ENCODE assay signal across 8 cellular contexts in genomic region chr20:33653218-33653899, GRCh38. TPM values are rescaled to one million over a fixed set of nuclear protein-coding genes. Genes with fewer than 3 reads are reported as not detected.
DNase-seq lines count a peak whose midpoint lies in the region; ATAC-seq and TF ChIP-seq lines count a peak whose summit lies in the region.

No MANE protein-coding gene starts in this region.

- H3K4me1 ChIP-seq in neuronal stem cell (ENCODE audit: control insufficient read depth in 2 of 2, insufficient read depth in 1 of 2, low read depth in 1 of 2, low read length in 2 of 2) = peaks cover 0 to 5% of the 10 kb centered on the region in 2 donors

- H3K27ac ChIP-seq in neuronal stem cell (replicated peaks; ENCODE audit: low read length) = no peak overlapping the region

- peak overlapping the region; percentile 5 to 7 for H3K4me3 ChIP-seq in foreskin fibroblast (ENCODE audit: low read depth in 1 of 2, low read length in 2 of 2)
- no peak overlapping the region for H3K4me3 ChIP-seq in neuronal stem cell (ENCODE audit: low read length in 2 of 2)

- no peak overlapping the region for H2BK5ac ChIP-seq in neuronal stem cell (ENCODE audit: low read length)

- peak overlapping the region; percentile 48 for H3K18ac ChIP-seq in neuronal stem cell (ENCODE audit: low read length)

- peak overlapping the region; percentile 14 for H2BK120ac ChIP-seq in neuronal stem cell (ENCODE audit: low read depth, low read length)

- no peak overlapping the region for H2BK12ac ChIP-seq in neuronal stem cell (ENCODE audit: low read length)

- no peak overlapping the region for H2BK15ac ChIP-seq in neuronal stem cell (ENCODE audit: low read length)

- peaks cover 6 to 10% of the 10 kb centered on the region in 2 donors for H3K36me3 ChIP-seq in neuronal stem cell (replicated peaks in 1 of 2; ENCODE audit: control insufficient read depth in 2 of 2, insufficient read depth in 2 of 2, low read length in 2 of 2)

- in situ Hi-C loops in Caki2 (cut with HindIII; ENCODE audit: low pct_unique_long_range_greater_than_20kb, low sequenced_read_pairs) = no loop called here

- peak overlapping the region; percentile 54 for H2AFZ ChIP-seq in neuronal stem cell (ENCODE audit: low read length)

- no peaks in the 10 kb centered on the region for H3K9me3 ChIP-seq in neuronal stem cell (replicated peaks in 1 of 2; ENCODE audit: control insufficient read depth in 2 of 2, insufficient read depth in 1 of 2, low read depth in 1 of 2, low read length in 2 of 2)

- no peak overlapping the region for H3K14ac ChIP-seq in neuronal stem cell (ENCODE audit: low read length)

- no peak overlapping the region for H2AK5ac ChIP-seq in neuronal stem cell (ENCODE audit: low read depth, low read length)

- WGBS in neuronal stem cell (ENCODE audit: extremely low coverage in 2 of 2, insufficient read length in 2 of 2, insufficient replicate concordance in 1 of 2), 2 donors = no CpG with 5 or more reads among the region's 16 CpGs

- DNase-seq in Caki2 (ENCODE audit: low read depth) (peak; percentile 73), NCI-H69 (lab: John Stamatoyannopoulos, UW) (peak; percentile 85), foreskin fibroblast (peak; percentile 61 to 87), neuronal stem cell (ENCODE audit: low spot score) (peak; percentile 53)
- peak; percentile 53 to 62 for DNase-seq in activated T-cell treated with anti-CD3 and anti-CD28 coated beads, Interleukin-2, amount 50 U/mL, for 48 hours

- no peak overlapping the region for H4K8ac ChIP-seq in neuronal stem cell (ENCODE audit: low read depth, low read length)

- peaks cover 3% of the 10 kb centered on the region for H3K79me1 ChIP-seq in neuronal stem cell (ENCODE audit: low read depth, low read length)

- H3K9ac ChIP-seq in neuronal stem cell (ENCODE audit: low read depth, low read length, poor library complexity) = no peak overlapping the region

- no peak overlapping the region for H3K4me2 ChIP-seq in neuronal stem cell (ENCODE audit: insufficient read depth, low read length, poor library complexity, severe bottlenecking)

- ATAC-seq in HG02678 (IDR thresholded peaks at IDR 0.05; ENCODE audit: unreplicated experiment) (peak; percentile 46), GM18868 (IDR thresholded peaks at IDR 0.05; ENCODE audit: unreplicated experiment) (no peak), HG03342 (IDR thresholded peaks at IDR 0.05; ENCODE audit: unreplicated experiment) (no peak)

- no peak overlapping the region for H4K91ac ChIP-seq in neuronal stem cell (ENCODE audit: low read depth, low read length, poor library complexity)

- H3K23ac ChIP-seq in neuronal stem cell (ENCODE audit: low read depth, low read length, poor library complexity) = peak overlapping the region; percentile 11

- no peaks in the 10 kb centered on the region for H3K27me3 ChIP-seq in neuronal stem cell (ENCODE audit: control insufficient read depth in 3 of 3, insufficient read depth in 3 of 3, low read depth in 1 of 3, low read length in 3 of 3)

- TF ChIP-seq CTCF in foreskin fibroblast (IDR thresholded peaks at IDR 0.05; ENCODE audit: low read depth, low read length) = peak; percentile 94

- no peak overlapping the region for H3K4ac ChIP-seq in neuronal stem cell (ENCODE audit: low read length)

RNA-seq across cellular contexts. Expression of gene C20orf144, which starts 8.8 kb away (rescaled TPM):
- 0.44 TPM in 1 of 2 replicates, not detected in the other for total RNA-seq in Caki2 (2014; rRNA removed; shearing (Covaris generic); ENCODE audit: low replicate concordance)
- polyA plus RNA-seq in neuronal stem cell (2013, experiment 1 of 2) = 0.07 TPM
- 0.11 TPM for polyA plus RNA-seq in neuronal stem cell (2013, experiment 2 of 2)

RNA-seq across cellular contexts. Expression of gene ACTL10, which starts 13.4 kb away (rescaled TPM):
- total RNA-seq in Caki2 (2014; rRNA removed; shearing (Covaris generic); ENCODE audit: low replicate concordance) = 10.2 and 15.2 TPM in 2 replicates
- polyA plus RNA-seq in neuronal stem cell (2013, experiment 1 of 2) = 0.04 TPM
- polyA plus RNA-seq in neuronal stem cell (2013, experiment 2 of 2) = 0.03 TPM

RNA-seq across cellular contexts. Expression of gene NECAB3, which starts 20.9 kb away (rescaled TPM):
- total RNA-seq in Caki2 (2014; rRNA removed; shearing (Covaris generic); ENCODE audit: low replicate concordance) = 30.2 and 96.4 TPM in 2 replicates
- 12.9 TPM for polyA plus RNA-seq in neuronal stem cell (2013, experiment 1 of 2)
- 13.4 TPM for polyA plus RNA-seq in neuronal stem cell (2013, experiment 2 of 2)

RNA-seq across cellular contexts. Expression of gene E2F1, which starts 32.8 kb away (rescaled TPM):
- 45.9 and 60.9 TPM in 2 replicates for total RNA-seq in Caki2 (2014; rRNA removed; shearing (Covaris generic); ENCODE audit: low replicate concordance)
- polyA plus RNA-seq in neuronal stem cell (2013, experiment 1 of 2) = 20.5 TPM
- polyA plus RNA-seq in neuronal stem cell (2013, experiment 2 of 2) = 19.9 TPM

Comparison
In these comparisons a context has a peak if more than half of its experiments do, and no peak if none do; other contexts are left out.
1. H3K4me3 ChIP-seq: peak in foreskin fibroblast (2 of 2); none in neuronal stem cell (0 of 2).
2. Peak in every context shown above with its lines, with median percentiles within 50 percentile points of each other: DNase-seq.